ENCODE assay signal across 8 cellular contexts in genomic region chr14:81533212-81533535, GRCh38. TPM values are rescaled to one million over a fixed set of nuclear protein-coding genes. Genes with fewer than 3 reads are reported as not detected.
DNase-seq lines count a peak whose midpoint lies in the region; ATAC-seq and TF ChIP-seq lines count a peak whose summit lies in the region.

No MANE protein-coding gene starts in this region.

- no peaks in the 10 kb centered on the region for H3K36me3 ChIP-seq in iPS-15b (ENCODE audit: control insufficient read depth, insufficient read depth, low read length)
- H3K36me3 ChIP-seq in spleen: peaks cover 0 to 16% (median 0%) of the 10 kb centered on the region in 6 donors

- H3K27ac Mint-ChIP-seq in HFFc6: peak overlapping the region; percentile 87
- peak overlapping the region; percentile 59 for H3K27ac Mint-ChIP-seq in activated T-helper 1 cell treated with anti-CD3 and anti-CD28 coated beads, Interleukin-12 subunit alpha, Interleukin-12 subunit beta, Interleukin-2, Interleukin-4 antibody, amounts not matched to agents 30 ng/mL and 10 ng/mL and 1 ng/mL, durations not matched to agents 14 hours and 24 hours and 36 hours

- peak overlapping the region; percentile 88 for H3K4me3 ChIP-seq in iPS-15b (ENCODE audit: low read depth, low read length)
- peak overlapping the region; percentile 93 to 99 (median 98) for H3K4me3 ChIP-seq in spleen

- H3K9me3 ChIP-seq in iPS-15b (ENCODE audit: control insufficient read depth, insufficient read depth, low read length) (no peaks in the 10 kb centered on the region), spleen (peaks cover 0 to 8% (median 0%) of the 10 kb centered on the region in 8 donors)

- peak overlapping the region; percentile 98 for H3K4me3 Mint-ChIP-seq in HFFc6
- peak overlapping the region; percentile 95 for H3K4me3 Mint-ChIP-seq in activated T-helper 1 cell treated with anti-CD3 and anti-CD28 coated beads, Interleukin-12 subunit alpha, Interleukin-12 subunit beta, Interleukin-2, Interleukin-4 antibody, amounts not matched to agents 30 ng/mL and 10 ng/mL and 1 ng/mL, durations not matched to agents 14 hours and 24 hours and 36 hours

- DNase-seq in HFFc6: no peak
- no peak for DNase-seq in activated T-helper 1 cell treated with anti-CD3 and anti-CD28 coated beads, Interleukin-12 subunit alpha, Interleukin-12 subunit beta, Interleukin-2, Interleukin-4 antibody, amounts not matched to agents 30 ng/mL and 10 ng/mL and 1 ng/mL, durations not matched to agents 14 hours and 24 hours and 36 hours (ENCODE audit: low spot score)
- no peak for DNase-seq in spleen
- DNase-seq in mucosa of gallbladder (ENCODE audit: low spot score): no peak
- DNase-seq in NCI-H345 (lab: John Stamatoyannopoulos, UW): no peak

- peaks cover 22% of the 10 kb centered on the region for H3K4me1 Mint-ChIP-seq in HFFc6 (ENCODE audit: low read depth)
- H3K4me1 Mint-ChIP-seq in activated T-helper 1 cell treated with anti-CD3 and anti-CD28 coated beads, Interleukin-12 subunit alpha, Interleukin-12 subunit beta, Interleukin-2, Interleukin-4 antibody, amounts not matched to agents 30 ng/mL and 10 ng/mL and 1 ng/mL, durations not matched to agents 14 hours and 24 hours and 36 hours (ENCODE audit: low read depth): peaks cover 46% of the 10 kb centered on the region

- intact Hi-C loops in activated T-helper 1 cell treated with anti-CD3 and anti-CD28 coated beads, Interleukin-12 subunit alpha, Interleukin-12 subunit beta, Interleukin-2, Interleukin-4 antibody, amounts not matched to agents 30 ng/mL and 10 ng/mL and 1 ng/mL, durations not matched to agents 14 hours and 24 hours and 36 hours (cut with micrococcal nuclease): loop anchor here (1.0 to 2.0 kb wide), 7 partner anchors 10 to 363 kb away; no protein-coding TSS in a partner anchor
- intact Hi-C loops in spleen (cut with DNase I; ENCODE audit: low total_unique reads): no loop called here

- no peaks in the 10 kb centered on the region for H3K27me3 ChIP-seq in iPS-15b (ENCODE audit: control insufficient read depth, insufficient read depth, low read length)
- H3K27me3 ChIP-seq in spleen (replicated peaks in 1 of 7): no peaks in the 10 kb centered on the region

- WGBS in spleen, 5 donors: 0% methylated on average over 10 of the region's 10 CpGs

- no peaks in the 10 kb centered on the region for H3K4me1 ChIP-seq in iPS-15b (ENCODE audit: control insufficient read depth, insufficient read depth, low read length)
- peaks cover 31 to 72% (median 63%) of the 10 kb centered on the region in 6 donors for H3K4me1 ChIP-seq in spleen

- no peaks in the 10 kb centered on the region for H3K36me3 Mint-ChIP-seq in HFFc6 (ENCODE audit: low read depth)
- peaks cover 1% of the 10 kb centered on the region for H3K36me3 Mint-ChIP-seq in activated T-helper 1 cell treated with anti-CD3 and anti-CD28 coated beads, Interleukin-12 subunit alpha, Interleukin-12 subunit beta, Interleukin-2, Interleukin-4 antibody, amounts not matched to agents 30 ng/mL and 10 ng/mL and 1 ng/mL, durations not matched to agents 14 hours and 24 hours and 36 hours (ENCODE audit: low read depth)

- no peak overlapping the region for H3K9ac ChIP-seq in iPS-15b (ENCODE audit: low read depth, low read length)

- H3K9me3 Mint-ChIP-seq in HFFc6: peaks cover 6% of the 10 kb centered on the region; the same call in 1 of the 2 replicates
- no peaks in the 10 kb centered on the region for H3K9me3 Mint-ChIP-seq in activated T-helper 1 cell treated with anti-CD3 and anti-CD28 coated beads, Interleukin-12 subunit alpha, Interleukin-12 subunit beta, Interleukin-2, Interleukin-4 antibody, amounts not matched to agents 30 ng/mL and 10 ng/mL and 1 ng/mL, durations not matched to agents 14 hours and 24 hours and 36 hours

- TF ChIP-seq CTCF in HFFc6 (IDR thresholded peaks at IDR 0.05) (no peak), spleen (IDR thresholded peaks at IDR 0.05 in 8 of 11, conservative IDR thresholded peaks at IDR 0.05 in 3 of 11) (no peak)

- ATAC-seq in GM21737 (IDR thresholded peaks at IDR 0.05; ENCODE audit: unreplicated experiment): no peak
- ATAC-seq in GM19463 (IDR thresholded peaks at IDR 0.05; ENCODE audit: unreplicated experiment): no peak

- no peak for TF ChIP-seq POLR2A in spleen (IDR thresholded peaks at IDR 0.05)

- peak overlapping the region; percentile 66 to 90 (median 85) for H3K27ac ChIP-seq in spleen

- no peaks in the 10 kb centered on the region for H3K27me3 Mint-ChIP-seq in HFFc6 (ENCODE audit: insufficient read depth)
- peaks cover 6% of the 10 kb centered on the region for H3K27me3 Mint-ChIP-seq in activated T-helper 1 cell treated with anti-CD3 and anti-CD28 coated beads, Interleukin-12 subunit alpha, Interleukin-12 subunit beta, Interleukin-2, Interleukin-4 antibody, amounts not matched to agents 30 ng/mL and 10 ng/mL and 1 ng/mL, durations not matched to agents 14 hours and 24 hours and 36 hours (ENCODE audit: insufficient read depth)

RNA-seq across cellular contexts. Expression of gene SEL1L, which starts 0.5 kb away (rescaled TPM):
- 100 to 1,000 TPM in 1 of 6 experiments, 10 to 100 TPM in 5; 84.1 to 101 (median 98.4) TPM for total RNA-seq in HFFc6 (2021; fragmentation: NEBNext Ultra II Directional; extraction: Animal tissue kit (Norgen Biotek cat#: 25700))
- 55.9 and 56.1 TPM in 2 replicates for total RNA-seq in activated T-helper 1 cell treated with anti-CD3 and anti-CD28 coated beads, Interleukin-12 subunit alpha, Interleukin-12 subunit beta, Interleukin-2, Interleukin-4 antibody, amounts not matched to agents 30 ng/mL and 10 ng/mL and 1 ng/mL, durations not matched to agents 14 hours and 24 hours and 36 hours
- total RNA-seq in spleen: 100 to 1,000 TPM in 2 of 7 donors, 10 to 100 TPM in 5; 65.3 to 118 (median 95.1) TPM
- polyA plus RNA-seq in spleen: 1 to 10 TPM; 7.1 to 9.6 (median 7.7) TPM
- 111 TPM for total RNA-seq in mucosa of gallbladder
